ENCODE assay signal across 25 cellular contexts in the genomic region with DNA sequence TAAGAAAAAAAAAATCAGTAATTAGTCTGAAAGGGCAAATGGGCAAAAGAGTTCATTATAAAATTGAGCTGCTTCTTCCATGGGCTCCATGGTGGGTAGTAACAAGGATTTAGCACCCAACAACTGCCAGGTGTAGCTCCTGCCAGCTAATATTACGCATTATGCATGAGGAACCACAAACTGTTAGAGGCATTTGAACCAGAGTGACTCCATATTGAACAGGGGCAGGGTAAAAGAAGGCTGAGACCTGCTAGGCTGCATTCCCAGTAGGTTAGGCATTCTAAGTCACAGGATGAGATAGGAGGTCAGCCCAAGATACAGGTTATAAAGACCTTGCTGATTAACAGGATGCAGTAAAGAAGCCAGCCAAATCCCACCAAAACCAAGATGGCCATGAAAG. TPM values are rescaled to one million over a fixed set of nuclear protein-coding genes. Genes with fewer than 3 reads are reported as not detected.
DNase-seq lines count a peak whose midpoint lies in the region; ATAC-seq, FAIRE-seq and TF ChIP-seq lines count a peak whose summit lies in the region.
"Had no signal": no experiment of that assay in that cellular context is flagged by ENCODE, and none has a peak within 500 bp of the region (broad histone marks: within the 10 kb centered on the region; RNA-seq: fewer than 3 reads in every experiment).

No MANE protein-coding gene starts in this region.

- H4K20me1 ChIP-seq in H1 (replicated peaks in 1 of 2; ENCODE audit: control insufficient read depth in 1 of 2, insufficient read depth in 2 of 2, low read length in 2 of 2) (no peaks in the 10 kb centered on the region), osteoblast (ENCODE audit: insufficient read depth, low read length) (no peaks in the 10 kb centered on the region)
- H4K20me1 ChIP-seq: BLaER1 treated with 17β-estradiol and CSF1 and Interleukin-3, amounts not matched to agents 10 nM and 100 nM had no signal

- H3K9me3 ChIP-seq in HUES48 (ENCODE audit: control insufficient read depth, insufficient read depth, low read length), result no peaks in the 10 kb centered on the region
- peaks cover 0 to 3% of the 10 kb centered on the region in 2 experiments; a peak in 1 of 4 replicates for H3K9me3 ChIP-seq in H1 (ENCODE audit: insufficient read depth in 2 of 2, low read depth in 1 of 2, low read length in 1 of 2)
- no peaks in the 10 kb centered on the region for H3K9me3 ChIP-seq in osteoblast (ENCODE audit: low read depth, low read length)
- H3K9me3 ChIP-seq: BE2C; BLaER1 treated with 17β-estradiol and CSF1 and Interleukin-3, amounts not matched to agents 10 nM and 100 nM had no signal

- 0 out of 2 replicates have a peak overlapping the region, but pooled peaks have one; percentile 95 for H2BK15ac ChIP-seq in H1 (ENCODE audit: low read length)
- no peak overlapping the region for H2BK15ac ChIP-seq in mesendoderm (replicated peaks; ENCODE audit: low read depth)

- H3K14ac ChIP-seq in H1 (ENCODE audit: insufficient read length), result no peak overlapping the region

- TF ChIP-seq CTCF in H1 (IDR thresholded peaks at IDR 0.05; ENCODE audit: control extremely low read depth in 1 of 3, insufficient read depth in 1 of 3, low read depth in 1 of 3, low read length in 3 of 3) (no peak), osteoblast (IDR thresholded peaks at IDR 0.05; ENCODE audit: extremely low read depth, low read depth, low read length) (no peak)

- H3K9ac ChIP-seq in HUES48 (ENCODE audit: low read depth, low read length), result no peak overlapping the region
- no peak overlapping the region for H3K9ac ChIP-seq in H1 (replicated peaks in 1 of 4; ENCODE audit: extremely low read depth in 1 of 4, low read depth in 3 of 4, low read length in 3 of 4)
- no peak overlapping the region for H3K9ac ChIP-seq in mesendoderm (ENCODE audit: low read length)
- H3K9ac ChIP-seq: BLaER1 treated with 17β-estradiol and CSF1 and Interleukin-3, amounts not matched to agents 10 nM and 100 nM; GM23248 had no signal

- ATAC-seq in HG03039 (IDR thresholded peaks at IDR 0.05; ENCODE audit: unreplicated experiment) (no peak), GM18861 (IDR thresholded peaks at IDR 0.05; ENCODE audit: unreplicated experiment) (no peak)
- ATAC-seq: GM12878 had no signal

- H3K4ac ChIP-seq in H1 (replicated peaks; ENCODE audit: insufficient read length, low read depth, low read length) (no peak overlapping the region), mesendoderm (ENCODE audit: low read depth, low read length) (no peak overlapping the region)

- H3K36me3 ChIP-seq in HUES48 (ENCODE audit: control insufficient read depth, insufficient read depth, low read length) (no peaks in the 10 kb centered on the region), H1 (ENCODE audit: control insufficient read depth in 2 of 4, insufficient read depth in 4 of 4, low read length in 3 of 4) (no peaks in the 10 kb centered on the region), mesendoderm (ENCODE audit: control insufficient read depth, insufficient read depth, low read length) (no peaks in the 10 kb centered on the region), osteoblast (ENCODE audit: insufficient read depth, low read length) (no peaks in the 10 kb centered on the region)
- H3K36me3 ChIP-seq: BE2C; BLaER1 treated with 17β-estradiol and CSF1 and Interleukin-3, amounts not matched to agents 10 nM and 100 nM had no signal

- POLR2A ChIA-PET in H1 (lab: Charles Lee; ENCODE audit: partially characterized antibody), result interaction anchor here (0.7 to 1.3 kb wide), 2 partner anchors 11 to 1129 kb away, joined by 3 read pairs; no protein-coding TSS in a partner anchor

- peak overlapping the region; percentile 85 for H3K27ac ChIP-seq in HUES48 (ENCODE audit: low read depth, low read length)
- H3K27ac ChIP-seq in H1 (ENCODE audit: low read depth, low read length), result peak overlapping the region; percentile 27; the same call in 1 of the 2 replicates
- H3K27ac ChIP-seq in mesendoderm (ENCODE audit: low read depth, low read length), result no peak overlapping the region
- H3K27ac ChIP-seq in osteoblast (ENCODE audit: low read depth, low read length), result no peak overlapping the region
- H3K27ac ChIP-seq: 22Rv1; BLaER1 treated with 17β-estradiol and CSF1 and Interleukin-3, amounts not matched to agents 10 nM and 100 nM; GM23248 had no signal

- no peaks in the 10 kb centered on the region for H3K27me3 ChIP-seq in HUES48 (ENCODE audit: control insufficient read depth, insufficient read depth, low read length)
- H3K27me3 ChIP-seq in H1 (replicated peaks in 1 of 4; ENCODE audit: control insufficient read depth in 3 of 4, extremely low read depth in 1 of 4, insufficient read depth in 3 of 4, low read length in 3 of 4), result no peaks in the 10 kb centered on the region; a peak in 1 of 7 replicates
- no peaks in the 10 kb centered on the region for H3K27me3 ChIP-seq in mesendoderm (ENCODE audit: insufficient read depth, low read length, poor library complexity)
- no peaks in the 10 kb centered on the region for H3K27me3 ChIP-seq in osteoblast (ENCODE audit: insufficient read depth, low read length)
- H3K27me3 ChIP-seq: BE2C; BLaER1 treated with 17β-estradiol and CSF1 and Interleukin-3, amounts not matched to agents 10 nM and 100 nM had no signal

- H2BK5ac ChIP-seq in H1 (ENCODE audit: low read depth, low read length) (no peak overlapping the region), mesendoderm (ENCODE audit: low read length) (no peak overlapping the region)

- no peak for TF ChIP-seq RAD21 in H1 (IDR thresholded peaks at IDR 0.05 in 1 of 2, conservative IDR thresholded peaks at IDR 0.05 in 1 of 2; ENCODE audit: low read depth in 2 of 2, low read length in 2 of 2)

- H4K91ac ChIP-seq in H1 (replicated peaks; ENCODE audit: insufficient read length, low read length), result peak overlapping the region; percentile 91

- WGBS in H1 (ENCODE audit: extremely low coverage in 1 of 2, insufficient coverage in 1 of 2, insufficient read length in 1 of 2, insufficient replicate concordance in 2 of 2, low coverage in 1 of 2, low lambda C conversion rate in 2 of 2, missing lambda C conversion rate in 1 of 2), 2 experiments, result 96% methylated on average over 1 of the region's 1 CpG; no CpG with 5 or more reads in 1 of the 2 experiments
- no CpG with 5 or more reads among the region's 1 CpG for WGBS in mesendoderm (ENCODE audit: extremely low coverage, insufficient coverage, low lambda C conversion rate)

- H4K8ac ChIP-seq in H1 (ENCODE audit: extremely low read depth, insufficient read depth, low read length) (no peak overlapping the region), mesendoderm (ENCODE audit: low read depth, low read length) (no peak overlapping the region)

- H3K23me2 ChIP-seq in H1 (ENCODE audit: low read depth, low read length), result no peaks in the 10 kb centered on the region

- peak overlapping the region; percentile 6; the same call in 1 of the 2 replicates for H2BK12ac ChIP-seq in H1 (ENCODE audit: low read depth, low read length)

- TF ChIP-seq EP300 in H1 (IDR thresholded peaks at IDR 0.05; ENCODE audit: borderline replicate concordance in 1 of 2, low read depth in 2 of 2, low read length in 2 of 2), result no peak

- CTCF ChIA-PET in H1 (lab: Charles Lee; ENCODE audit: partially characterized antibody), result interaction anchor here (0.5 to 1.2 kb wide), 3 partner anchors 99 to 200 kb away, joined by 3 to 5 read pairs (median 5); no protein-coding TSS in a partner anchor

- H3K79me1 ChIP-seq in H1 (ENCODE audit: low read depth, low read length) (no peaks in the 10 kb centered on the region), mesendoderm (ENCODE audit: low read length) (no peaks in the 10 kb centered on the region)

- DNase-seq in GM12891 (ENCODE audit: insufficient read length, low spot score) (no peak), H1 (ENCODE audit: low read depth in 1 of 2, low spot score in 2 of 2) (no peak), mesendoderm (peak; percentile 33), osteoblast (ENCODE audit: insufficient read length, low spot score, missing footprints) (no peak), kidney tubule cell (ENCODE audit: low spot score) (no peak)
- DNase-seq: BE2C; CD4-positive, alpha-beta T cell; CD8-positive, alpha-beta memory T cell; DMS 273 treated with DMSO at 0.1 percent for 48 hours; DMS79; EL; GDM1; GM23248; HCEC 1CT had no signal

- no peaks in the 10 kb centered on the region for H3K79me2 ChIP-seq in H1 (ENCODE audit: control insufficient read depth in 1 of 2, insufficient read depth in 2 of 2, low read length in 2 of 2)
- no peaks in the 10 kb centered on the region for H3K79me2 ChIP-seq in mesendoderm (ENCODE audit: control insufficient read depth, insufficient read depth, low read length)
- H3K79me2 ChIP-seq in osteoblast (ENCODE audit: insufficient read depth, low read length), result no peaks in the 10 kb centered on the region

- no peak overlapping the region for H3K56ac ChIP-seq in H1 (replicated peaks; ENCODE audit: insufficient read length, low read depth, low read length)
- no peak overlapping the region for H3K56ac ChIP-seq in mesendoderm (ENCODE audit: low read length)

- H4K5ac ChIP-seq in H1 (ENCODE audit: insufficient read length, low read depth, low read length) (no peak overlapping the region), mesendoderm (ENCODE audit: low read length) (no peak overlapping the region)

- no peak for TF ChIP-seq POLR2A in GM12891 (IDR thresholded peaks at IDR 0.05; ENCODE audit: low read depth, low read length)
- TF ChIP-seq POLR2A in H1 (IDR thresholded peaks at IDR 0.05; ENCODE audit: control extremely low read depth in 1 of 2, low read depth in 2 of 2, low read length in 2 of 2), result no peak

- H3K4me2 ChIP-seq in H1 (ENCODE audit: insufficient read depth in 1 of 2, low read depth in 2 of 2, low read length in 2 of 2) (no peak overlapping the region), mesendoderm (ENCODE audit: low read length) (no peak overlapping the region), osteoblast (ENCODE audit: insufficient read depth, low read length) (no peak overlapping the region)
- H3K4me2 ChIP-seq: BLaER1 treated with 17β-estradiol and CSF1 and Interleukin-3, amounts not matched to agents 10 nM and 100 nM had no signal

- H2BK120ac ChIP-seq in H1 (replicated peaks; ENCODE audit: low read depth, low read length) (peak overlapping the region; percentile 86), mesendoderm (ENCODE audit: low read depth, low read length) (no peak overlapping the region)

- FAIRE-seq in GM12891 (lab: Jason Lieb, UNC) (peak; percentile 16), H1 (lab: Jason Lieb, UNC) (no peak)
- FAIRE-seq: A204.1, D721Med, GM12878, GM18507, GM19239, H54 had no signal

- H3K18ac ChIP-seq in H1 (ENCODE audit: extremely low read depth, low read length) (0 out of 2 replicates have a peak overlapping the region, but pooled peaks have one; percentile 26), mesendoderm (ENCODE audit: low read length) (peak overlapping the region; percentile 51)

- no peak overlapping the region for H2AFZ ChIP-seq in H1 (ENCODE audit: low read length)
- no peak overlapping the region for H2AFZ ChIP-seq in osteoblast (ENCODE audit: low read length)
- H2AFZ ChIP-seq: GM23248 had no signal

- peaks cover 23% of the 10 kb centered on the region for H3K4me1 ChIP-seq in HUES48 (ENCODE audit: control insufficient read depth, insufficient read depth, low read length)
- H3K4me1 ChIP-seq in H1 (replicated peaks in 1 of 4; ENCODE audit: control insufficient read depth in 3 of 4, insufficient read depth in 4 of 4, low read length in 3 of 4), result peaks cover 0 to 15% (median 3%) of the 10 kb centered on the region in 4 experiments; a peak in 2 of 7 replicates
- no peaks in the 10 kb centered on the region for H3K4me1 ChIP-seq in mesendoderm (ENCODE audit: control insufficient read depth, low read depth, low read length)
- H3K4me1 ChIP-seq in osteoblast (ENCODE audit: insufficient read depth, low read length), result peaks cover 2% of the 10 kb centered on the region
- H3K4me1 ChIP-seq: BE2C; BLaER1 treated with 17β-estradiol and CSF1 and Interleukin-3, amounts not matched to agents 10 nM and 100 nM had no signal

- H3K23ac ChIP-seq in H1 (ENCODE audit: insufficient read length) (no peak overlapping the region), mesendoderm (ENCODE audit: low read length) (no peak overlapping the region)

- H2AK5ac ChIP-seq in H1 (ENCODE audit: low read depth, low read length) (0 out of 2 replicates have a peak overlapping the region, but pooled peaks have one; percentile 41), mesendoderm (ENCODE audit: low read length) (no peak overlapping the region)

- no peak overlapping the region for H2BK20ac ChIP-seq in H1 (ENCODE audit: low read length)

- H3K4me3 ChIP-seq in HUES48 (ENCODE audit: low read depth, low read length), result no peak overlapping the region
- H3K4me3 ChIP-seq in H1 (ENCODE audit: extremely low read depth in 1 of 4, insufficient read depth in 2 of 4, low read depth in 3 of 4, low read length in 4 of 4), result no peak overlapping the region
- H3K4me3 ChIP-seq in mesendoderm (ENCODE audit: low read length), result no peak overlapping the region
- no peak overlapping the region for H3K4me3 ChIP-seq in osteoblast (ENCODE audit: insufficient read depth, low read length)
- H3K4me3 ChIP-seq: BLaER1 treated with 17β-estradiol and CSF1 and Interleukin-3, amounts not matched to agents 10 nM and 100 nM; GM12878; GM23248 had no signal

RNA-seq across cellular contexts. Expression of a gene that starts 8.8 kb away (rescaled TPM):
- polyA plus RNA-seq in GM12891 (2012; ENCODE audit: low read depth, missing spikeins), result 2.6 TPM
- total RNA-seq in H1 (2021; fragmentation: NEBNext Ultra II Directional; extraction: Animal tissue kit (Norgen Biotek cat#: 25700)), result 20.2 and 23.8 TPM in 2 replicates
- polyA plus RNA-seq in H1 (2011; rRNA removed), result 7.3 and 7.6 TPM in 2 replicates
- polyA plus RNA-seq in H1 (2011; cell fraction: cytosol; rRNA removed), result 8.9 TPM
- 13.8 TPM for polyA plus RNA-seq in H1 (2011; cell fraction: nucleus; rRNA removed)
- polyA plus RNA-seq in H1 (2012, experiment 1 of 2), result 15.8 to 33.5 TPM (median 20.2 TPM) in 4 replicates
- 5.4 TPM for polyA plus RNA-seq in H1 (2012, experiment 2 of 2)
- 12.7 TPM for polyA plus RNA-seq in H1 (2013, experiment 1 of 2)
- polyA plus RNA-seq in H1 (2013, experiment 2 of 2), result 12.0 TPM
- 13.1 and 15.0 TPM in 2 replicates for polyA minus RNA-seq in H1 (2011; rRNA and poly(A)+ RNA removed)
- 6.2 TPM for polyA minus RNA-seq in H1 (2011; cell fraction: cytosol; rRNA and poly(A)+ RNA removed)
- polyA minus RNA-seq in H1 (2011; cell fraction: nucleus; rRNA and poly(A)+ RNA removed), result 12.3 TPM
- polyA plus RNA-seq in mesendoderm (2013, experiment 1 of 2), result 12.7 TPM
- 12.6 TPM for polyA plus RNA-seq in mesendoderm (2013, experiment 2 of 2)
- 70.1 and 81.8 TPM in 2 replicates for total RNA-seq in osteoblast
- total RNA-seq: CD4-positive, alpha-beta T cell had no signal

Comparison
In these comparisons a context has a peak if more than half of its experiments do, and no peak if none do; other contexts are left out.
1. H3K27ac ChIP-seq: peak in HUES48 (single experiment) and H1 (single experiment); none in mesendoderm (single experiment) and osteoblast (single experiment).